ENCODE assay signal across 16 cellular contexts in the genomic region with DNA sequence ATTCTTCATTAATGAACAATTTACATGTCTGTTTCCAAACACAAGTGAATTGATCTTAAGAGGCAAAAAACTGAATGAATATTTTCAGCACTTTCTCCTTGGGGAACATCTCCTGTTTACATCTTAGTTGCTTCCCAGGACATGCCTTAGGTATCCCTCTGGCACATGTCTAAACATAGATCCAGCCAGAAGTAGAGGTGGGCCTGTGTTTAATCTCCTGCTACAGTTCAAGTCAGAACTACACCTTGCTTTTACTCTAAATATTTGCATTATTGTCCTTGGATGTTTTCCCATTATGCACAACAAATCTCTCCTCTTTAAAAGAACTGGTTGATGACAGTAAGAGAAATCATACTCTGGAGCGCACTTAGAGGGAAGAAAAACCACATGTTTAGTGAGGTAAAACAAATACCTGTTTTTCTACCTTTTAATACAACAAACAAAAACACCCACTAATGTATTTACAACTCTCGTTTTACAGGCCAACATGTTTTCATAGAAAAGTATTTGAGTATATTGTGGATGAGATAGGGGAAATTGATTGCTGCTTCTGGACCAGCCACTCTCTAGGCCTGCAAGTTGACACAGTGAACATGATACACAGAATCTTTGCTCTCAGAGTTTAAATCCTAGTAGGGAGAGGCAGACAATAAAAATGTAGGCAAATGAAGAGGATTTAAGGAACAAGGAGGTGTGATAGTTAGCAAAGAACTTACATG. TPM values are rescaled to one million over a fixed set of nuclear protein-coding genes. Genes with fewer than 3 reads are reported as not detected.
DNase-seq lines count a peak whose midpoint lies in the region; ATAC-seq and TF ChIP-seq lines count a peak whose summit lies in the region.
"Had no signal": no experiment of that assay in that cellular context is flagged by ENCODE, and none has a peak within 500 bp of the region (broad histone marks: within the 10 kb centered on the region; RNA-seq: fewer than 3 reads in every experiment).

No MANE protein-coding gene starts in this region.

- H3K27me3 Mint-ChIP-seq in T-helper 1 cell treated with Interleukin-12 subunit alpha and Interleukin-12 subunit beta and Interleukin-4 antibody, amounts not matched to agents 30 μg/mL and 1 μg/mL, for 36 hours (ENCODE audit: low read depth): no peaks in the 10 kb centered on the region
- no peaks in the 10 kb centered on the region for H3K27me3 Mint-ChIP-seq in dendritic cell treated with granulocyte-macrophage colony-stimulating factor and Interleukin-4, amounts not matched to agents 40 ng/mL and 50 ng/mL, for 4 days

- H3K9me3 ChIP-seq in RWPE2 (ENCODE audit: severe bottlenecking) (no peaks in the 10 kb centered on the region), trophoblast cell (ENCODE audit: insufficient read depth, low read depth, low read length) (no peaks in the 10 kb centered on the region)
- H3K9me3 ChIP-seq: MG63, sigmoid colon, testis had no signal

- intact Hi-C loops in dendritic cell treated with granulocyte-macrophage colony-stimulating factor and Interleukin-4, amounts not matched to agents 40 ng/mL and 50 ng/mL, for 4 days (cut with micrococcal nuclease): no loop called here

- no peak overlapping the region for H2AFZ ChIP-seq in trophoblast cell (ENCODE audit: insufficient read depth, low read length, poor library complexity)

- peak; percentile 57; the same call in 1 of the 3 replicates for ATAC-seq in RWPE2 (ENCODE audit: low read depth)

- H3K4me1 Mint-ChIP-seq in T-helper 1 cell treated with Interleukin-12 subunit alpha and Interleukin-12 subunit beta and Interleukin-4 antibody, amounts not matched to agents 30 μg/mL and 1 μg/mL, for 36 hours (ENCODE audit: low read depth): peaks cover 68% of the 10 kb centered on the region
- H3K4me1 Mint-ChIP-seq in dendritic cell treated with granulocyte-macrophage colony-stimulating factor and Interleukin-4, amounts not matched to agents 40 ng/mL and 50 ng/mL, for 4 days (ENCODE audit: low read depth): peaks cover 83% of the 10 kb centered on the region

- H3K79me2 ChIP-seq in trophoblast cell (ENCODE audit: control insufficient read depth, insufficient read depth, low read length, poor library complexity): no peaks in the 10 kb centered on the region

- H3K4me1 ChIP-seq in RWPE2 (ENCODE audit: insufficient read depth, poor library complexity, severe bottlenecking) (peaks cover 11% of the 10 kb centered on the region), trophoblast cell (ENCODE audit: control insufficient read depth in 1 of 2, insufficient read depth in 2 of 2, low read length in 2 of 2) (no peaks in the 10 kb centered on the region)

- no peaks in the 10 kb centered on the region for H3K79me1 ChIP-seq in trophoblast cell (ENCODE audit: low read length)

- no peak overlapping the region for H2AK5ac ChIP-seq in trophoblast cell (ENCODE audit: low read length)

- H3K18ac ChIP-seq in trophoblast cell (ENCODE audit: low read length): no peak overlapping the region

- H3K4me2 ChIP-seq in trophoblast cell (ENCODE audit: low read length): no peak overlapping the region

- H3K9ac ChIP-seq in trophoblast cell (ENCODE audit: low read length): no peak overlapping the region

- H3K27ac Mint-ChIP-seq in T-helper 1 cell treated with Interleukin-12 subunit alpha and Interleukin-12 subunit beta and Interleukin-4 antibody, amounts not matched to agents 30 μg/mL and 1 μg/mL, for 36 hours: peak overlapping the region; percentile 32
- peak overlapping the region; percentile 79 for H3K27ac Mint-ChIP-seq in dendritic cell treated with granulocyte-macrophage colony-stimulating factor and Interleukin-4, amounts not matched to agents 40 ng/mL and 50 ng/mL, for 4 days

- TF ChIP-seq CTCF in RWPE2 (IDR thresholded peaks at IDR 0.05; ENCODE audit: poor library complexity, severe bottlenecking): no peak

- H4K91ac ChIP-seq in trophoblast cell (ENCODE audit: low read depth, low read length): peak overlapping the region; percentile 24

- H3K4me3 Mint-ChIP-seq in T-helper 1 cell treated with Interleukin-12 subunit alpha and Interleukin-12 subunit beta and Interleukin-4 antibody, amounts not matched to agents 30 μg/mL and 1 μg/mL, for 36 hours: no peak overlapping the region
- no peak overlapping the region for H3K4me3 Mint-ChIP-seq in dendritic cell treated with granulocyte-macrophage colony-stimulating factor and Interleukin-4, amounts not matched to agents 40 ng/mL and 50 ng/mL, for 4 days

- no peak overlapping the region for H3K23ac ChIP-seq in trophoblast cell (ENCODE audit: low read length)

- no peak overlapping the region for H2BK12ac ChIP-seq in trophoblast cell (ENCODE audit: low read length)

- no peak overlapping the region for H3K4me3 ChIP-seq in RWPE2 (ENCODE audit: severe bottlenecking)
- no peak overlapping the region for H3K4me3 ChIP-seq in trophoblast cell (ENCODE audit: low read depth, low read length)
- H3K4me3 ChIP-seq: MG63, sigmoid colon, testis had no signal

- H3K36me3 ChIP-seq in RWPE2 (ENCODE audit: low read depth) (peaks cover 12% of the 10 kb centered on the region), trophoblast cell (ENCODE audit: control insufficient read depth in 1 of 2, insufficient read depth in 2 of 2, low read length in 2 of 2) (peaks cover 2 to 4% of the 10 kb centered on the region in 2 experiments)
- H3K36me3 ChIP-seq: sigmoid colon had no signal

- H3K36me3 Mint-ChIP-seq in T-helper 1 cell treated with Interleukin-12 subunit alpha and Interleukin-12 subunit beta and Interleukin-4 antibody, amounts not matched to agents 30 μg/mL and 1 μg/mL, for 36 hours (ENCODE audit: low read depth): peaks cover 40% of the 10 kb centered on the region
- peaks cover 51% of the 10 kb centered on the region for H3K36me3 Mint-ChIP-seq in dendritic cell treated with granulocyte-macrophage colony-stimulating factor and Interleukin-4, amounts not matched to agents 40 ng/mL and 50 ng/mL, for 4 days (ENCODE audit: low read depth)

- no peak overlapping the region for H3K4ac ChIP-seq in trophoblast cell (ENCODE audit: low read depth, low read length)

- H3K27me3 ChIP-seq in RWPE2 (ENCODE audit: insufficient read depth, poor library complexity, severe bottlenecking) (no peaks in the 10 kb centered on the region), trophoblast cell (ENCODE audit: insufficient read depth, low read length) (no peaks in the 10 kb centered on the region)
- H3K27me3 ChIP-seq: MG63, sigmoid colon, testis had no signal

- no peaks in the 10 kb centered on the region for H3K9me3 Mint-ChIP-seq in T-helper 1 cell treated with Interleukin-12 subunit alpha and Interleukin-12 subunit beta and Interleukin-4 antibody, amounts not matched to agents 30 μg/mL and 1 μg/mL, for 36 hours
- H3K9me3 Mint-ChIP-seq in dendritic cell treated with granulocyte-macrophage colony-stimulating factor and Interleukin-4, amounts not matched to agents 40 ng/mL and 50 ng/mL, for 4 days: no peaks in the 10 kb centered on the region

- WGBS in trophoblast cell (ENCODE audit: extremely low coverage, insufficient coverage, insufficient read length): no CpG with 5 or more reads among the region's 2 CpGs

- no peak overlapping the region for H3K27ac ChIP-seq in RWPE2 (ENCODE audit: poor library complexity, severe bottlenecking)
- H3K27ac ChIP-seq in trophoblast cell (ENCODE audit: low read depth, low read length): peak overlapping the region; percentile 11
- H3K27ac ChIP-seq: 22Rv1, testis had no signal

- no peak overlapping the region for H4K12ac ChIP-seq in trophoblast cell (ENCODE audit: low read depth, low read length)

- DNase-seq in T-helper 1 cell (no peak), RWPE2 (ENCODE audit: low spot score) (no peak), trophoblast cell (no peak), HT-29 (ENCODE audit: low spot score) (no peak), cerebellar cortex (ENCODE audit: low spot score) (no peak)
- no peak for DNase-seq in activated effector memory CD4-positive, alpha-beta T cell treated with Interleukin-2 at 50 U/mL for 16 hours
- DNase-seq: effector CD8-positive, alpha-beta T cell; kidney glomerular epithelial cell; MG63; NCI-H2171; OCI-M1; sigmoid colon; testis had no signal

- no peak overlapping the region for H2BK120ac ChIP-seq in trophoblast cell (ENCODE audit: insufficient read depth, low read length, poor library complexity)

- no peak overlapping the region for H3K14ac ChIP-seq in trophoblast cell (ENCODE audit: low read length)

- H2BK5ac ChIP-seq in trophoblast cell (ENCODE audit: low read depth, low read length, poor library complexity): no peak overlapping the region

- H4K8ac ChIP-seq in trophoblast cell (ENCODE audit: low read depth, low read length): no peak overlapping the region

RNA-seq across cellular contexts. Expression of a gene that starts 32.2 kb away (rescaled TPM):
- polyA plus RNA-seq in trophoblast cell (2013): 58.8 and 59.8 TPM in 2 replicates
- 10.7 and 13.3 TPM in 2 replicates for total RNA-seq in HT-29 (2014; rRNA removed; shearing (Covaris generic))
